ENCODE assay signal across 7 cellular contexts in the genomic region with DNA sequence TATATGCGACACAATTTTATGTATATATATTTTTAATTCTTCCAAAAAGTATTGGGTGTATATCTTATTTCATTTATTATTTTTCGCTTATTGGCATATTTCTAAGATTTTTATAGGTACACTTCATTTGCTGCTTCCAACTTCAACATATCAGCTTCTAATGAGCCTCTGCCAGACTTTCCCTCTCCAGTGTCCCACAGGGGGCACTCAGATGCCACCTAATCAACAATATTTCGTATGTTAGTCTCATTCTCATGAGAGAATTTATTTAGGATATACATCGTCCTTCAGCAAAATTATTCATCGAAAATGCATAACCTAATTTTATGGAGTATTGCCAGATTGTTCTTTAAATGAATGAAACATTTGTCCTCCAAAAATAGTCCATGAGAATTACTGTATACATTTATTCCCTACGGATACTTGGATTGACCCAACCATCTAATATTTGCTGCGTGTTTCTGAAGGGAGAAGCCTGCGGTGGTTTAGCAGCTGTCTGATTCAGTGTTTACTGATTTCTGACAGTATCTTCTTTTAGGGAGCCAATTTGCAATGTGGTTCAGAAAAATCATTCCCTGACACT.
DNase-seq lines count a peak whose midpoint lies in the region; ATAC-seq lines count a peak whose summit lies in the region.

No MANE protein-coding gene starts in this region.

- ATAC-seq in GM18868 (IDR thresholded peaks at IDR 0.05; ENCODE audit: unreplicated experiment) = no peak
- no peak for ATAC-seq in HG03354 (IDR thresholded peaks at IDR 0.05; ENCODE audit: poor library complexity, severe bottlenecking, unreplicated experiment)

- DNase-seq in EH (ENCODE audit: low read depth) (peak; percentile 68), LHCN-M2 (ENCODE audit: low read depth) (peak; percentile 71), T follicular helper cell (ENCODE audit: low read depth) (peak; percentile 39), dermis blood vessel endothelial cell (peak; percentile 87), smooth muscle cell of the brain vasculature (ENCODE audit: low read depth, low spot score) (peak; percentile 36)

Comparison
In these comparisons a context has a peak if more than half of its experiments do, and no peak if none do; other contexts are left out.
1. DNase-seq: peak in every context shown above with its lines; median percentile 87 in dermis blood vessel endothelial cell; 71 in LHCN-M2; 68 in EH; 39 in T follicular helper cell; 36 in smooth muscle cell of the brain vasculature.